Comparison of ENCODE assay signal across 1 cellular context in genomic region chr7:101081432-101081831, GRCh38.
A peak's percentile ranks its signal among the peaks of the same experiment; 100 is the strongest.
TF ChIP-seq lines count a peak whose summit lies in the region.

No MANE protein-coding gene starts in this region.

TF ChIP-seq in K562, 482 proteins besides CTCF, POLR2A, EP300 and RAD21 (continued from another document and continues in another):
- TF ChIP-seq, protein P1, sequence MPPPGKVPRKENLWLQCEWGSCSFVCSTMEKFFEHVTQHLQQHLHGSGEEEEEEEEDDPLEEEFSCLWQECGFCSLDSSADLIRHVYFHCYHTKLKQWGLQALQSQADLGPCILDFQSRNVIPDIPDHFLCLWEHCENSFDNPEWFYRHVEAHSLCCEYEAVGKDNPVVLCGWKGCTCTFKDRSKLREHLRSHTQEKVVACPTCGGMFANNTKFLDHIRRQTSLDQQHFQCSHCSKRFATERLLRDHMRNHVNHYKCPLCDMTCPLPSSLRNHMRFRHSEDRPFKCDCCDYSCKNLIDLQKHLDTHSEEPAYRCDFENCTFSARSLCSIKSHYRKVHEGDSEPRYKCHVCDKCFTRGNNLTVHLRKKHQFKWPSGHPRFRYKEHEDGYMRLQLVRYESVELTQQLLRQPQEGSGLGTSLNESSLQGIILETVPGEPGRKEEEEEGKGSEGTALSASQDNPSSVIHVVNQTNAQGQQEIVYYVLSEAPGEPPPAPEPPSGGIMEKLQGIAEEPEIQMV (tag; conservative IDR thresholded peaks at IDR 0.05; ENCODE audit: low read depth) = peak; percentile 72
- TF ChIP-seq HNRNPLL (IDR thresholded peaks at IDR 0.05; ENCODE audit: low read depth, low read length, poor library complexity, severe bottlenecking) (no peak), NR3C1 (CRISPR knock-in tag; IDR thresholded peaks at IDR 0.05) (no peak), ZBTB17 (CRISPR knock-in tag; IDR thresholded peaks at IDR 0.05) (peak; percentile 64; the same call in 1 of the 2 replicates), MEF2D (tag; conservative IDR thresholded peaks at IDR 0.05; ENCODE audit: low read depth) (peak; percentile 89), KLF6 (CRISPR knock-in tag; IDR thresholded peaks at IDR 0.05; ENCODE audit: borderline replicate concordance) (peak; percentile 84; the same call in 1 of the 2 replicates), ETV1 (tag; conservative IDR thresholded peaks at IDR 0.05; ENCODE audit: low read depth) (0 out of 2 replicates have a peak, but pooled peaks have one; percentile 20), NR4A1 (CRISPR knock-in tag; IDR thresholded peaks at IDR 0.05) (no peak), NR4A1 (tag; IDR thresholded peaks at IDR 0.05) (peak; percentile 93), BACH1 (tag; IDR thresholded peaks at IDR 0.05) (peak; percentile 30; the same call in 1 of the 2 replicates), TARDBP (IDR thresholded peaks at IDR 0.05) (no peak), DIDO1 (tag; IDR thresholded peaks at IDR 0.05; ENCODE audit: low read depth) (peak; percentile 29; the same call in 1 of the 2 replicates), TEAD1 (CRISPR knock-in tag; IDR thresholded peaks at IDR 0.05) (peak in 1 of 2 experiments; percentile 76; a peak in 2 of 4 replicates), ZNF41 (CRISPR knock-in tag; conservative IDR thresholded peaks at IDR 0.05) (peak; percentile 69), ZNF175 (CRISPR knock-in tag; IDR thresholded peaks at IDR 0.05; ENCODE audit: low read depth) (peak; percentile 87), MYC (IDR thresholded peaks at IDR 0.05; ENCODE audit: low read depth, low read length) (no peak), MYC (CRISPR knock-in tag; IDR thresholded peaks at IDR 0.05; ENCODE audit: borderline replicate concordance, low read depth) (no peak), CREBBP (IDR thresholded peaks at IDR 0.05; ENCODE audit: low read depth, low read length) (no peak), ZNF24 (IDR thresholded peaks at IDR 0.05) (no peak), POLR2AphosphoS5 (IDR thresholded peaks at IDR 0.05; ENCODE audit: control insufficient read depth, insufficient read depth, low read depth, low read length) (no peak), DMBX1 (CRISPR knock-in tag; IDR thresholded peaks at IDR 0.05; ENCODE audit: borderline replicate concordance) (peak; percentile 88), ARNT (IDR thresholded peaks at IDR 0.05) (no peak), KDM2B (CRISPR knock-in tag; IDR thresholded peaks at IDR 0.05) (peak; percentile 40; the same call in 1 of the 2 replicates), HDAC8 (tag; IDR thresholded peaks at IDR 0.05) (peak; percentile 91), ZNF253 (CRISPR knock-in tag; conservative IDR thresholded peaks at IDR 0.05) (no peak), ZNF592 (IDR thresholded peaks at IDR 0.05) (peak; percentile 98), NCOA4 (IDR thresholded peaks at IDR 0.05; ENCODE audit: partially characterized antibody) (no peak), PTRF (tag; IDR thresholded peaks at IDR 0.05) (peak; percentile 84), SMAD3 (CRISPR knock-in tag; conservative IDR thresholded peaks at IDR 0.05) (peak; percentile 74; the same call in 1 of the 2 replicates), ZNF740 (CRISPR knock-in tag; IDR thresholded peaks at IDR 0.05) (no peak), ZNF740 (tag; IDR thresholded peaks at IDR 0.05) (peak in 1 of 2 experiments; percentile 81; a peak in 2 of 4 replicates), ZNF224 (CRISPR knock-in tag; IDR thresholded peaks at IDR 0.05) (no peak), GTF2B (IDR thresholded peaks at IDR 0.05; ENCODE audit: extremely low read depth, insufficient read length) (no peak), MAFG (tag; conservative IDR thresholded peaks at IDR 0.05) (0 out of 2 replicates have a peak, but pooled peaks have one; percentile 7), CREB3 (tag; conservative IDR thresholded peaks at IDR 0.05; ENCODE audit: low read depth) (peak; percentile 90), NR2F6 (CRISPR knock-in tag; IDR thresholded peaks at IDR 0.05) (no peak), GTF2A2 (tag; IDR thresholded peaks at IDR 0.05) (peak; percentile 72), BRD9 (IDR thresholded peaks at IDR 0.05; ENCODE audit: low read depth, partially characterized antibody) (no peak), RNF219 (CRISPR knock-in tag; IDR thresholded peaks at IDR 0.05) (no peak), SMAD4 (CRISPR knock-in tag; conservative IDR thresholded peaks at IDR 0.05) (peak; percentile 91), SOX6 (IDR thresholded peaks at IDR 0.05) (no peak), ZNF644 (tag; IDR thresholded peaks at IDR 0.05; ENCODE audit: low read depth) (0 out of 2 replicates have a peak, but pooled peaks have one; percentile 64), PHTF2 (CRISPR knock-in tag; IDR thresholded peaks at IDR 0.05) (no peak), L3MBTL2 (IDR thresholded peaks at IDR 0.05) (no peak), ZNF668 (CRISPR knock-in tag; IDR thresholded peaks at IDR 0.05) (peak; percentile 59; the same call in 1 of the 2 replicates), HSF4 (CRISPR knock-in tag; IDR thresholded peaks at IDR 0.05; ENCODE audit: borderline replicate concordance) (no peak)
- TF ChIP-seq, protein P2, sequence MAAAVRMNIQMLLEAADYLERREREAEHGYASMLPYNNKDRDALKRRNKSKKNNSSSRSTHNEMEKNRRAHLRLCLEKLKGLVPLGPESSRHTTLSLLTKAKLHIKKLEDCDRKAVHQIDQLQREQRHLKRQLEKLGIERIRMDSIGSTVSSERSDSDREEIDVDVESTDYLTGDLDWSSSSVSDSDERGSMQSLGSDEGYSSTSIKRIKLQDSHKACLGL (CRISPR knock-in tag; IDR thresholded peaks at IDR 0.05; ENCODE audit: borderline replicate concordance, poor library complexity, severe bottlenecking) = peak; percentile 37
- TF ChIP-seq, protein P3, sequence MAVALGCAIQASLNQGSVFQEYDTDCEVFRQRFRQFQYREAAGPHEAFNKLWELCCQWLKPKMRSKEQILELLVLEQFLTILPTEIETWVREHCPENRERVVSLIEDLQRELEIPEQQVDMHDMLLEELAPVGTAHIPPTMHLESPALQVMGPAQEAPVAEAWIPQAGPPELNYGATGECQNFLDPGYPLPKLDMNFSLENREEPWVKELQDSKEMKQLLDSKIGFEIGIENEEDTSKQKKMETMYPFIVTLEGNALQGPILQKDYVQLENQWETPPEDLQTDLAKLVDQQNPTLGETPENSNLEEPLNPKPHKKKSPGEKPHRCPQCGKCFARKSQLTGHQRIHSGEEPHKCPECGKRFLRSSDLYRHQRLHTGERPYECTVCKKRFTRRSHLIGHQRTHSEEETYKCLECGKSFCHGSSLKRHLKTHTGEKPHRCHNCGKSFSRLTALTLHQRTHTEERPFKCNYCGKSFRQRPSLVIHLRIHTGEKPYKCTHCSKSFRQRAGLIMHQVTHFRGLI (CRISPR knock-in tag; IDR thresholded peaks at IDR 0.05) = 0 out of 2 replicates have a peak, but pooled peaks have one; percentile 56
- TF ChIP-seq, protein P4, sequence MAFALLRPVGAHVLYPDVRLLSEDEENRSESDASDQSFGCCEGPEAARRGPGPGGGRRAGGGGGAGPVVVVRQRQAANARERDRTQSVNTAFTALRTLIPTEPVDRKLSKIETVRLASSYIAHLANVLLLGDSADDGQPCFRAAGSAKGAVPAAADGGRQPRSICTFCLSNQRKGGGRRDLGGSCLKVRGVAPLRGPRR (CRISPR knock-in tag; IDR thresholded peaks at IDR 0.05) = no peak
- TF ChIP-seq, protein P5, sequence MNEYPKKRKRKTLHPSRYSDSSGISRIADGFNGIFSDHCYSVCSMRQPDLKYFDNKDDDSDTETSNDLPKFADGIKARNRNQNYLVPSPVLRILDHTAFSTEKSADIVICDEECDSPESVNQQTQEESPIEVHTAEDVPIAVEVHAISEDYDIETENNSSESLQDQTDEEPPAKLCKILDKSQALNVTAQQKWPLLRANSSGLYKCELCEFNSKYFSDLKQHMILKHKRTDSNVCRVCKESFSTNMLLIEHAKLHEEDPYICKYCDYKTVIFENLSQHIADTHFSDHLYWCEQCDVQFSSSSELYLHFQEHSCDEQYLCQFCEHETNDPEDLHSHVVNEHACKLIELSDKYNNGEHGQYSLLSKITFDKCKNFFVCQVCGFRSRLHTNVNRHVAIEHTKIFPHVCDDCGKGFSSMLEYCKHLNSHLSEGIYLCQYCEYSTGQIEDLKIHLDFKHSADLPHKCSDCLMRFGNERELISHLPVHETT (CRISPR knock-in tag; conservative IDR thresholded peaks at IDR 0.05 in 1 of 2, IDR thresholded peaks at IDR 0.05 in 1 of 2) = peak in 1 of 2 experiments; percentile 77; a peak in 2 of 4 replicates
- TF ChIP-seq, protein P6, sequence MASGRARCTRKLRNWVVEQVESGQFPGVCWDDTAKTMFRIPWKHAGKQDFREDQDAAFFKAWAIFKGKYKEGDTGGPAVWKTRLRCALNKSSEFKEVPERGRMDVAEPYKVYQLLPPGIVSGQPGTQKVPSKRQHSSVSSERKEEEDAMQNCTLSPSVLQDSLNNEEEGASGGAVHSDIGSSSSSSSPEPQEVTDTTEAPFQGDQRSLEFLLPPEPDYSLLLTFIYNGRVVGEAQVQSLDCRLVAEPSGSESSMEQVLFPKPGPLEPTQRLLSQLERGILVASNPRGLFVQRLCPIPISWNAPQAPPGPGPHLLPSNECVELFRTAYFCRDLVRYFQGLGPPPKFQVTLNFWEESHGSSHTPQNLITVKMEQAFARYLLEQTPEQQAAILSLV (tag; IDR thresholded peaks at IDR 0.05) = peak; percentile 91
- TF ChIP-seq, protein P7, sequence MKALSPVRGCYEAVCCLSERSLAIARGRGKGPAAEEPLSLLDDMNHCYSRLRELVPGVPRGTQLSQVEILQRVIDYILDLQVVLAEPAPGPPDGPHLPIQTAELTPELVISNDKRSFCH (CRISPR knock-in tag; IDR thresholded peaks at IDR 0.05) = no peak
- TF ChIP-seq, protein P7 (tag; IDR thresholded peaks at IDR 0.05) = peak; percentile 91
